ENCODE assay signal across 1 cellular context in the genomic region with DNA sequence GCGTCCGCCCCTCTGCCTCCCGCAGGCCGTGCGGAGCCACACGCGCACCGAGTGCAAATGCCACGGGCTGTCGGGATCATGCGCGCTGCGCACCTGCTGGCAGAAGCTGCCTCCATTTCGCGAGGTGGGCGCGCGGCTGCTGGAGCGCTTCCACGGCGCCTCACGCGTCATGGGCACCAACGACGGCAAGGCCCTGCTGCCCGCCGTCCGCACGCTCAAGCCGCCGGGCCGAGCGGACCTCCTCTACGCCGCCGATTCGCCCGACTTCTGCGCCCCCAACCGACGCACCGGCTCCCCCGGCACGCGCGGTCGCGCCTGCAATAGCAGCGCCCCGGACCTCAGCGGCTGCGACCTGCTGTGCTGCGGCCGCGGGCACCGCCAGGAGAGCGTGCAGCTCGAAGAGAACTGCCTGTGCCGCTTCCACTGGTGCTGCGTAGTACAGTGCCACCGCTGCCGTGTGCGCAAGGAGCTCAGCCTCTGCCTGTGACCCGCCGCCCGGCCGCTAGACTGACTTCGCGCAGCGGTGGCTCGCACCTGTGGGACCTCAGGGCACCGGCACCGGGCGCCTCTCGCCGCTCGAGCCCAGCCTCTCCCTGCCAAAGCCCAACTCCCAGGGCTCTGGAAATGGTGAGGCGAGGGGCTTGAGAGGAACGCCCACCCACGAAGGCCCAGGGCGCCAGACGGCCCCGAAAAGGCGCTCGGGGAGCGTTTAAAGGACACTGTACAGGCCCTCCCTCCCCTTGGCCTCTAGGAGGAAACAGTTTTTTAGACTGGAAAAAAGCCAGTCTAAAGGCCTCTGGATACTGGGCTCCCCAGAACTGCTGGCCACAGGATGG.
TF ChIP-seq lines count a peak whose summit lies in the region.

No MANE protein-coding gene starts in this region.

TF ChIP-seq in neural cell, 6 proteins besides CTCF, POLR2A, EP300 and RAD21 (continued from another document):
- TF ChIP-seq, protein P1, sequence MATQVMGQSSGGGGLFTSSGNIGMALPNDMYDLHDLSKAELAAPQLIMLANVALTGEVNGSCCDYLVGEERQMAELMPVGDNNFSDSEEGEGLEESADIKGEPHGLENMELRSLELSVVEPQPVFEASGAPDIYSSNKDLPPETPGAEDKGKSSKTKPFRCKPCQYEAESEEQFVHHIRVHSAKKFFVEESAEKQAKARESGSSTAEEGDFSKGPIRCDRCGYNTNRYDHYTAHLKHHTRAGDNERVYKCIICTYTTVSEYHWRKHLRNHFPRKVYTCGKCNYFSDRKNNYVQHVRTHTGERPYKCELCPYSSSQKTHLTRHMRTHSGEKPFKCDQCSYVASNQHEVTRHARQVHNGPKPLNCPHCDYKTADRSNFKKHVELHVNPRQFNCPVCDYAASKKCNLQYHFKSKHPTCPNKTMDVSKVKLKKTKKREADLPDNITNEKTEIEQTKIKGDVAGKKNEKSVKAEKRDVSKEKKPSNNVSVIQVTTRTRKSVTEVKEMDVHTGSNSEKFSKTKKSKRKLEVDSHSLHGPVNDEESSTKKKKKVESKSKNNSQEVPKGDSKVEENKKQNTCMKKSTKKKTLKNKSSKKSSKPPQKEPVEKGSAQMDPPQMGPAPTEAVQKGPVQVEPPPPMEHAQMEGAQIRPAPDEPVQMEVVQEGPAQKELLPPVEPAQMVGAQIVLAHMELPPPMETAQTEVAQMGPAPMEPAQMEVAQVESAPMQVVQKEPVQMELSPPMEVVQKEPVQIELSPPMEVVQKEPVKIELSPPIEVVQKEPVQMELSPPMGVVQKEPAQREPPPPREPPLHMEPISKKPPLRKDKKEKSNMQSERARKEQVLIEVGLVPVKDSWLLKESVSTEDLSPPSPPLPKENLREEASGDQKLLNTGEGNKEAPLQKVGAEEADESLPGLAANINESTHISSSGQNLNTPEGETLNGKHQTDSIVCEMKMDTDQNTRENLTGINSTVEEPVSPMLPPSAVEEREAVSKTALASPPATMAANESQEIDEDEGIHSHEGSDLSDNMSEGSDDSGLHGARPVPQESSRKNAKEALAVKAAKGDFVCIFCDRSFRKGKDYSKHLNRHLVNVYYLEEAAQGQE (IDR thresholded peaks at IDR 0.05; ENCODE audit: borderline replicate concordance) = no peak
- TF ChIP-seq TAF1 (IDR thresholded peaks at IDR 0.05; ENCODE audit: low read depth) (no peak), POLR2AphosphoS5 (IDR thresholded peaks at IDR 0.05) (peak; percentile 42), MXI1 (conservative IDR thresholded peaks at IDR 0.05; ENCODE audit: poor library complexity, severe bottlenecking) (peak; percentile 48)
